Comparison of ENCODE assay signal across 1 cellular context in genomic region chr10:72265925-72266865, GRCh38.
TF ChIP-seq lines count a peak whose summit lies in the region.

No MANE protein-coding gene starts in this region.

TF ChIP-seq in K562, 482 proteins besides CTCF, POLR2A, EP300 and RAD21 (continued from another document and continues in another):
- TF ChIP-seq RBM39 (optimal IDR thresholded peaks at IDR 0.05; ENCODE audit: low read depth, low read length) (no peak), STAT5B (CRISPR knock-in tag; IDR thresholded peaks at IDR 0.05) (no peak), SMARCA5 (IDR thresholded peaks at IDR 0.05) (peak; percentile 98), TCF7L2 (IDR thresholded peaks at IDR 0.05; ENCODE audit: low read depth, low read length) (no peak), FIP1L1 (IDR thresholded peaks at IDR 0.05; ENCODE audit: low read depth, low read length, poor library complexity, severe bottlenecking) (no peak), BRD4 (IDR thresholded peaks at IDR 0.05) (no peak), POLR3G (IDR thresholded peaks at IDR 0.05; ENCODE audit: extremely low read depth, insufficient read length, insufficient replicate concordance) (no peak), ZBTB49 (CRISPR knock-in tag; IDR thresholded peaks at IDR 0.05; ENCODE audit: borderline replicate concordance) (no peak), TFAM (CRISPR knock-in tag; conservative IDR thresholded peaks at IDR 0.05) (no peak), CCAR2 (IDR thresholded peaks at IDR 0.05; ENCODE audit: low read depth, low read length) (no peak), XRCC3 (IDR thresholded peaks at IDR 0.05) (no peak), ZNF318 (IDR thresholded peaks at IDR 0.05; ENCODE audit: borderline replicate concordance in 1 of 2, low read depth in 1 of 2) (0 out of 4 replicates have a peak, but pooled peaks of 1 of the 2 experiments have one; percentile 29), HDAC2 (IDR thresholded peaks at IDR 0.05) (peak; percentile 94), HMG20A (CRISPR knock-in tag; conservative IDR thresholded peaks at IDR 0.05) (no peak), AFF4 (CRISPR knock-in tag; IDR thresholded peaks at IDR 0.05) (peak; percentile 11; the same call in 1 of the 2 replicates), HIVEP1 (CRISPR knock-in tag; IDR thresholded peaks at IDR 0.05) (no peak), TCF3 (CRISPR knock-in tag; IDR thresholded peaks at IDR 0.05) (0 out of 2 replicates have a peak, but pooled peaks have one; percentile 11), ZC3H8 (IDR thresholded peaks at IDR 0.05) (no peak), FOXK2 (conservative IDR thresholded peaks at IDR 0.05 in 1 of 2, IDR thresholded peaks at IDR 0.05 in 1 of 2; ENCODE audit: low read depth in 2 of 2) (0 out of 4 replicates have a peak, but pooled peaks of 1 of the 2 experiments have one; percentile 22), ESRRA (IDR thresholded peaks at IDR 0.05; ENCODE audit: borderline replicate concordance, low read depth) (peak; percentile 45; the same call in 1 of the 2 replicates), RFX1 (IDR thresholded peaks at IDR 0.05) (no peak), SMAD4 (CRISPR knock-in tag; conservative IDR thresholded peaks at IDR 0.05) (peak; percentile 62; the same call in 1 of the 2 replicates), ZNF407 (IDR thresholded peaks at IDR 0.05; ENCODE audit: low read depth) (no peak), POU5F1 (IDR thresholded peaks at IDR 0.05; ENCODE audit: borderline replicate concordance, low read depth, low read length, partially characterized antibody) (no peak), MAFG (tag; conservative IDR thresholded peaks at IDR 0.05) (no peak), PTTG1 (tag; IDR thresholded peaks at IDR 0.05; ENCODE audit: low read depth) (no peak)
- TF ChIP-seq, protein P1, sequence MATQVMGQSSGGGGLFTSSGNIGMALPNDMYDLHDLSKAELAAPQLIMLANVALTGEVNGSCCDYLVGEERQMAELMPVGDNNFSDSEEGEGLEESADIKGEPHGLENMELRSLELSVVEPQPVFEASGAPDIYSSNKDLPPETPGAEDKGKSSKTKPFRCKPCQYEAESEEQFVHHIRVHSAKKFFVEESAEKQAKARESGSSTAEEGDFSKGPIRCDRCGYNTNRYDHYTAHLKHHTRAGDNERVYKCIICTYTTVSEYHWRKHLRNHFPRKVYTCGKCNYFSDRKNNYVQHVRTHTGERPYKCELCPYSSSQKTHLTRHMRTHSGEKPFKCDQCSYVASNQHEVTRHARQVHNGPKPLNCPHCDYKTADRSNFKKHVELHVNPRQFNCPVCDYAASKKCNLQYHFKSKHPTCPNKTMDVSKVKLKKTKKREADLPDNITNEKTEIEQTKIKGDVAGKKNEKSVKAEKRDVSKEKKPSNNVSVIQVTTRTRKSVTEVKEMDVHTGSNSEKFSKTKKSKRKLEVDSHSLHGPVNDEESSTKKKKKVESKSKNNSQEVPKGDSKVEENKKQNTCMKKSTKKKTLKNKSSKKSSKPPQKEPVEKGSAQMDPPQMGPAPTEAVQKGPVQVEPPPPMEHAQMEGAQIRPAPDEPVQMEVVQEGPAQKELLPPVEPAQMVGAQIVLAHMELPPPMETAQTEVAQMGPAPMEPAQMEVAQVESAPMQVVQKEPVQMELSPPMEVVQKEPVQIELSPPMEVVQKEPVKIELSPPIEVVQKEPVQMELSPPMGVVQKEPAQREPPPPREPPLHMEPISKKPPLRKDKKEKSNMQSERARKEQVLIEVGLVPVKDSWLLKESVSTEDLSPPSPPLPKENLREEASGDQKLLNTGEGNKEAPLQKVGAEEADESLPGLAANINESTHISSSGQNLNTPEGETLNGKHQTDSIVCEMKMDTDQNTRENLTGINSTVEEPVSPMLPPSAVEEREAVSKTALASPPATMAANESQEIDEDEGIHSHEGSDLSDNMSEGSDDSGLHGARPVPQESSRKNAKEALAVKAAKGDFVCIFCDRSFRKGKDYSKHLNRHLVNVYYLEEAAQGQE (CRISPR knock-in tag; IDR thresholded peaks at IDR 0.05; ENCODE audit: low read depth), result no peak
